In genomic region chr21:16072692-16073091, GRCh38 we compare ENCODE assay signal across 16 cellular contexts.
DNase-seq lines count a peak whose midpoint lies in the region; ATAC-seq and TF ChIP-seq lines count a peak whose summit lies in the region.
"Had no signal": no experiment of that assay in that cellular context is flagged by ENCODE, and none has a peak within 500 bp of the region (broad histone marks: within the 10 kb centered on the region; RNA-seq: fewer than 3 reads in every experiment).

No MANE protein-coding gene starts in this region.

- DNase-seq in AG04450 (ENCODE audit: low read depth, low spot score): peak; percentile 68
- DNase-seq in NCI-H446 (lab: John Stamatoyannopoulos, UW): peak; percentile 80 to 93
- DNase-seq in dorsolateral prefrontal cortex: peak in 4 of 10 donors; percentile 13 to 51 (median 38)
- DNase-seq in non-pigmented ciliary epithelial cell (ENCODE audit: low read depth): peak; percentile 38
- DNase-seq in natural killer cell: no peak
- no peak for DNase-seq in NCI-H146 (lab: John Stamatoyannopoulos, UW)
- DNase-seq: activated naive CD4-positive, alpha-beta T cell treated with anti-CD3 and anti-CD28 coated beads, Interleukin-2, amount 10 ng/mL, durations not matched to agents 7 days and 5 days; GDM1; naive B cell; NCI-H2081 treated with DMSO at 0.1 percent for 48 hours; stimulated activated CD4-positive, alpha-beta T cell treated with anti-CD3 and anti-CD28 coated beads, Interleukin-2, amount 100 ng/mL, for 48 hours had no signal

- no peaks in the 10 kb centered on the region for H3K27me3 Mint-ChIP-seq in natural killer cell (ENCODE audit: low read depth in 2 of 2)
- H3K27me3 Mint-ChIP-seq: activated naive CD4-positive, alpha-beta T cell treated with anti-CD3 and anti-CD28 coated beads, Interleukin-2, amount 10 ng/mL, durations not matched to agents 7 days and 5 days; B cell; IgD-negative memory B cell; naive B cell; stimulated activated naive CD8-positive, alpha-beta T cell treated with anti-CD3 and anti-CD28 coated beads, Interleukin-15, Interleukin-2, amounts not matched to agents 100 ng/mL and 50 ng/mL, for 24 hours had no signal

- H3K27me3 ChIP-seq in AG04450 (ENCODE audit: control insufficient read depth, insufficient read depth, low read length): no peaks in the 10 kb centered on the region
- H3K27me3 ChIP-seq in dorsolateral prefrontal cortex: no peaks in the 10 kb centered on the region

- POLR2A ChIA-PET in AG04450 (lab: Yijun Ruan, JAX): interaction anchor here (1.0 kb wide), 1 partner anchor 52 kb away, joined by 3 read pairs; no protein-coding TSS in a partner anchor

- no peak overlapping the region for H3K4me3 ChIP-seq in AG04450 (ENCODE audit: low read depth, low read length)
- H3K4me3 ChIP-seq in dorsolateral prefrontal cortex: peak overlapping the region; percentile 26 to 77 (median 62)

- H3K9me3 Mint-ChIP-seq in natural killer cell: no peaks in the 10 kb centered on the region
- H3K9me3 Mint-ChIP-seq: activated naive CD4-positive, alpha-beta T cell treated with anti-CD3 and anti-CD28 coated beads, Interleukin-2, amount 10 ng/mL, durations not matched to agents 7 days and 5 days; naive B cell; stimulated activated naive CD8-positive, alpha-beta T cell treated with anti-CD3 and anti-CD28 coated beads, Interleukin-15, Interleukin-2, amounts not matched to agents 100 ng/mL and 50 ng/mL, for 24 hours had no signal

- H3K36me3 Mint-ChIP-seq in natural killer cell: no peaks in the 10 kb centered on the region
- H3K36me3 Mint-ChIP-seq: activated naive CD4-positive, alpha-beta T cell treated with anti-CD3 and anti-CD28 coated beads, Interleukin-2, amount 10 ng/mL, durations not matched to agents 7 days and 5 days; IgD-negative memory B cell; naive B cell had no signal

- no peak overlapping the region for H3K27ac ChIP-seq in AG04450 (ENCODE audit: low read depth, low read length)
- peak overlapping the region; percentile 79 to 99 (median 97) for H3K27ac ChIP-seq in dorsolateral prefrontal cortex

- no peak overlapping the region for H3K27ac Mint-ChIP-seq in natural killer cell
- H3K27ac Mint-ChIP-seq: activated naive CD4-positive, alpha-beta T cell treated with anti-CD3 and anti-CD28 coated beads, Interleukin-2, amount 10 ng/mL, durations not matched to agents 7 days and 5 days; B cell; stimulated activated naive CD8-positive, alpha-beta T cell treated with anti-CD3 and anti-CD28 coated beads, Interleukin-15, Interleukin-2, amounts not matched to agents 100 ng/mL and 50 ng/mL, for 24 hours had no signal

- H3K4me3 Mint-ChIP-seq in natural killer cell: no peak overlapping the region
- H3K4me3 Mint-ChIP-seq: activated naive CD4-positive, alpha-beta T cell treated with anti-CD3 and anti-CD28 coated beads, Interleukin-2, amount 10 ng/mL, durations not matched to agents 7 days and 5 days; B cell; IgD-negative memory B cell; naive B cell; stimulated activated naive CD8-positive, alpha-beta T cell treated with anti-CD3 and anti-CD28 coated beads, Interleukin-15, Interleukin-2, amounts not matched to agents 100 ng/mL and 50 ng/mL, for 24 hours had no signal

- intact Hi-C loops in dorsolateral prefrontal cortex (cut with DNase I) (loop anchor here (2.0 to 10.0 kb wide), 6 partner anchors 236 to 520 kb away; no protein-coding TSS in a partner anchor), natural killer cell (cut with micrococcal nuclease) (no loop called here)

- CTCF ChIA-PET in AG04450 (lab: Charles Lee): interaction anchor here (0.7 to 0.8 kb wide), 3 partner anchors 70 to 259 kb away, joined by 3 read pairs; no protein-coding TSS in a partner anchor

- ATAC-seq in natural killer cell (no peak), GM21390 (IDR thresholded peaks at IDR 0.05; ENCODE audit: unreplicated experiment) (no peak), HG02623 (IDR thresholded peaks at IDR 0.05; ENCODE audit: unreplicated experiment) (no peak)

- H3K9me3 ChIP-seq in AG04450 (ENCODE audit: control insufficient read depth, insufficient read depth, low read length): no peaks in the 10 kb centered on the region

- TF ChIP-seq CTCF in AG04450 (IDR thresholded peaks at IDR 0.05; ENCODE audit: low read depth, low read length): no peak
- peak in 1 of 56 donors; percentile 11 for TF ChIP-seq CTCF in dorsolateral prefrontal cortex (IDR thresholded peaks at IDR 0.05 in 54 of 56, conservative IDR thresholded peaks at IDR 0.05 in 2 of 56; ENCODE audit: low read depth in 1 of 56, partially characterized antibody in 56 of 56)
- TF ChIP-seq CTCF in natural killer cell (IDR thresholded peaks at IDR 0.05): no peak

- no peaks in the 10 kb centered on the region for H3K4me1 Mint-ChIP-seq in natural killer cell
- H3K4me1 Mint-ChIP-seq: activated naive CD4-positive, alpha-beta T cell treated with anti-CD3 and anti-CD28 coated beads, Interleukin-2, amount 10 ng/mL, durations not matched to agents 7 days and 5 days; B cell; IgD-negative memory B cell; naive B cell had no signal

Comparison
In these comparisons a context has a peak if more than half of its experiments do, and no peak if none do; other contexts are left out.
1. DNase-seq: peak in AG04450 (single experiment), NCI-H446 (2 of 2) and non-pigmented ciliary epithelial cell (single experiment); none in natural killer cell (single experiment) and NCI-H146 (single experiment).